Comparison of ENCODE assay signal across 1 cellular context in the genomic region with DNA sequence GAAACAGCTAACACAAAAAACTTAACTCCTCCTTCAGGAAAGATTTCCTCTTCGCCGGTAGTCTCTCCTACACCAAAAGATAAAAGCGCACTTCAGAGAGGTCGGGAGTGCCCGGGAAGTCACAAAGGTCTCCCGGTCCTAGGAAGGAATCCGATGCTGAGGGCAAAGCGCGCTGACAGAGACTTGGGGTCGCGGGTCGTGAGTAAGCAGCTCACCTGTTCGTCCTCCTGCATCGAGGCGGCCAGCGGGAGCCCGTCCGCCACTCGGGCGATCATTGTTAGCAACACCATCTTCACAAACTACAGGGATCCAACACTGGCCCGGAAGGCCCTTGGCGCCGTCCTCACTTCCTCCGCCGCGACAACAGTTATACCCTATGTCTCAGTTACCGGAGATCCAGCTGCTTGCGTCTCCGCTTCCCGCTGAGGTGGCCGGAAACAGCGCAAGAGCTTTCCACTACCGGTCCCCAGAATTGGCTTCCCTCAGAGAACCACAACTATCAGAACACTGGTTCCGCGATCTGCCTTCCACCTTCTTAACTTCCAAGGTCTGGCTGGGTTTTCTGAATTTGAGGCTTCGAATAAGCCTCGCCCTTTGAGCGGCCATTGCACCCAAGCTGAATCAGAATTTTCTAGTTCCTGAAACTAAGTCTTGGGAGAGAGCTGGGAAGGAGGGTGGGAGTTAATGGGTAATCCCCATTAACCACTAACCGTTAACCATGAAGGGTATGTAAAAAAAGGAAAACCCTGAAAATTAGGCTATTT.
TF ChIP-seq lines count a peak whose summit lies in the region.

Gene SEC22B (minus strand): TSS at position 429 of the 764 bp plus-strand sequence. CDS start 139 bp downstream, at position 290.

TF ChIP-seq in IMR-90, 13 proteins besides CTCF, POLR2A, EP300 and RAD21 (continued from another document):
- TF ChIP-seq ELK1 (IDR thresholded peaks at IDR 0.05; ENCODE audit: borderline replicate concordance, low read depth, low read length) (no peak), BHLHE40 (IDR thresholded peaks at IDR 0.05; ENCODE audit: low read depth, low read length) (0 out of 2 replicates have a peak, but pooled peaks have one; percentile 35), FOS (IDR thresholded peaks at IDR 0.05; ENCODE audit: low read depth, low read length) (peak; percentile 8; the same call in 1 of the 2 replicates), MXI1 (IDR thresholded peaks at IDR 0.05; ENCODE audit: borderline replicate concordance, low read depth, low read length) (peak; percentile 30; the same call in 1 of the 2 replicates), MAFK (IDR thresholded peaks at IDR 0.05; ENCODE audit: low read depth, low read length) (peak; percentile 30; the same call in 1 of the 2 replicates), NFE2L2 (IDR thresholded peaks at IDR 0.05; ENCODE audit: low read depth, low read length) (peak; percentile 18; the same call in 1 of the 2 replicates)
- TF ChIP-seq, protein P1, sequence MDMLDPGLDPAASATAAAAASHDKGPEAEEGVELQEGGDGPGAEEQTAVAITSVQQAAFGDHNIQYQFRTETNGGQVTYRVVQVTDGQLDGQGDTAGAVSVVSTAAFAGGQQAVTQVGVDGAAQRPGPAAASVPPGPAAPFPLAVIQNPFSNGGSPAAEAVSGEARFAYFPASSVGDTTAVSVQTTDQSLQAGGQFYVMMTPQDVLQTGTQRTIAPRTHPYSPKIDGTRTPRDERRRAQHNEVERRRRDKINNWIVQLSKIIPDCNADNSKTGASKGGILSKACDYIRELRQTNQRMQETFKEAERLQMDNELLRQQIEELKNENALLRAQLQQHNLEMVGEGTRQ (IDR thresholded peaks at IDR 0.05; ENCODE audit: low read depth, low read length), result 0 out of 2 replicates have a peak, but pooled peaks have one; percentile 30
